ENCODE assay signal across 9 cellular contexts in genomic region chr16:56933828-56934598, GRCh38. TPM values are rescaled to one million over a fixed set of nuclear protein-coding genes. Genes with fewer than 3 reads are reported as not detected.
DNase-seq lines count a peak whose midpoint lies in the region; ATAC-seq and TF ChIP-seq lines count a peak whose summit lies in the region.
"Had no signal": no experiment of that assay in that cellular context is flagged by ENCODE, and none has a peak within 500 bp of the region (broad histone marks: within the 10 kb centered on the region; RNA-seq: fewer than 3 reads in every experiment).

No MANE protein-coding gene starts in this region.

- peaks cover 54% of the 10 kb centered on the region for H3K36me3 ChIP-seq in upper lobe of right lung

- peak overlapping the region; percentile 93 for H3K4me3 Mint-ChIP-seq in activated naive CD4-positive, alpha-beta T cell treated with anti-CD3 and anti-CD28 coated beads, Interleukin-2, amount 50 U/mL, for 24 hours
- peak overlapping the region; percentile 98 for H3K4me3 Mint-ChIP-seq in memory B cell

- peak overlapping the region; percentile 99 for H3K27ac Mint-ChIP-seq in activated naive CD4-positive, alpha-beta T cell treated with anti-CD3 and anti-CD28 coated beads, Interleukin-2, amount 50 U/mL, for 24 hours
- H3K27ac Mint-ChIP-seq in memory B cell: peak overlapping the region; percentile 99

- no peak for TF ChIP-seq CTCF in astrocyte of the cerebellum (IDR thresholded peaks at IDR 0.05; ENCODE audit: low read depth, low read length, missing control alignments)
- TF ChIP-seq CTCF in upper lobe of right lung (IDR thresholded peaks at IDR 0.05): no peak

- in situ Hi-C loops in astrocyte of the cerebellum (cut with HindIII; ENCODE audit: low sequenced_read_pairs): loop anchor here (5.0 kb wide), 1 partner anchor 67 kb away; the partner anchor contains the start of gene SLC12A3

- no peaks in the 10 kb centered on the region for H3K9me3 Mint-ChIP-seq in activated naive CD4-positive, alpha-beta T cell treated with anti-CD3 and anti-CD28 coated beads, Interleukin-2, amount 50 U/mL, for 24 hours
- no peaks in the 10 kb centered on the region for H3K9me3 Mint-ChIP-seq in memory B cell

- peaks cover 40% of the 10 kb centered on the region for H3K36me3 Mint-ChIP-seq in activated naive CD4-positive, alpha-beta T cell treated with anti-CD3 and anti-CD28 coated beads, Interleukin-2, amount 50 U/mL, for 24 hours
- peaks cover 37% of the 10 kb centered on the region for H3K36me3 Mint-ChIP-seq in memory B cell

- no peaks in the 10 kb centered on the region for H3K9me3 ChIP-seq in upper lobe of right lung

- peak overlapping the region; percentile 99 for H3K27ac ChIP-seq in upper lobe of right lung

- H3K4me1 Mint-ChIP-seq in activated naive CD4-positive, alpha-beta T cell treated with anti-CD3 and anti-CD28 coated beads, Interleukin-2, amount 50 U/mL, for 24 hours: peaks cover 56% of the 10 kb centered on the region
- peaks cover 40% of the 10 kb centered on the region for H3K4me1 Mint-ChIP-seq in memory B cell

- no peaks in the 10 kb centered on the region for H3K27me3 Mint-ChIP-seq in activated naive CD4-positive, alpha-beta T cell treated with anti-CD3 and anti-CD28 coated beads, Interleukin-2, amount 50 U/mL, for 24 hours
- H3K27me3 Mint-ChIP-seq in memory B cell: no peaks in the 10 kb centered on the region

- DNase-seq in activated naive CD4-positive, alpha-beta T cell treated with Interleukin-2 at 50 U/mL for 16 hours: no peak
- DNase-seq in astrocyte of the cerebellum (ENCODE audit: low read depth) (no peak), memory B cell (ENCODE audit: low spot score in 2 of 2) (no peak), upper lobe of right lung (no peak), SIG-M5 (lab: John Stamatoyannopoulos, UW) (no peak), globus pallidus (ENCODE audit: low spot score) (no peak)

- no peaks in the 10 kb centered on the region for H3K27me3 ChIP-seq in upper lobe of right lung

- peaks cover 59% of the 10 kb centered on the region for H3K4me1 ChIP-seq in upper lobe of right lung

- H3K4me3 ChIP-seq in astrocyte of the cerebellum (ENCODE audit: low read depth, low read length): peak overlapping the region; percentile 99
- H3K4me3 ChIP-seq in upper lobe of right lung: peak overlapping the region; percentile 84

- intact Hi-C loops in upper lobe of right lung (cut with DNase I): no loop called here

- ATAC-seq in memory B cell (ENCODE audit: low read depth) (no peak), upper lobe of right lung (no peak), GM21381 (IDR thresholded peaks at IDR 0.05; ENCODE audit: unreplicated experiment) (no peak)

RNA-seq across cellular contexts. Expression of gene HERPUD1, which starts 2.1 kb away (rescaled TPM):
- 223 TPM for total RNA-seq in upper lobe of right lung

RNA-seq across cellular contexts. Expression of gene CETP, which starts 27.7 kb away (rescaled TPM):
- 1.9 TPM for total RNA-seq in upper lobe of right lung
- total RNA-seq: M059J had no signal

RNA-seq across cellular contexts. Expression of gene NLRC5, which starts 55.3 kb away (rescaled TPM):
- total RNA-seq in upper lobe of right lung: 44.9 TPM
